9 cellular contexts compared by ENCODE assay signal in the genomic region with DNA sequence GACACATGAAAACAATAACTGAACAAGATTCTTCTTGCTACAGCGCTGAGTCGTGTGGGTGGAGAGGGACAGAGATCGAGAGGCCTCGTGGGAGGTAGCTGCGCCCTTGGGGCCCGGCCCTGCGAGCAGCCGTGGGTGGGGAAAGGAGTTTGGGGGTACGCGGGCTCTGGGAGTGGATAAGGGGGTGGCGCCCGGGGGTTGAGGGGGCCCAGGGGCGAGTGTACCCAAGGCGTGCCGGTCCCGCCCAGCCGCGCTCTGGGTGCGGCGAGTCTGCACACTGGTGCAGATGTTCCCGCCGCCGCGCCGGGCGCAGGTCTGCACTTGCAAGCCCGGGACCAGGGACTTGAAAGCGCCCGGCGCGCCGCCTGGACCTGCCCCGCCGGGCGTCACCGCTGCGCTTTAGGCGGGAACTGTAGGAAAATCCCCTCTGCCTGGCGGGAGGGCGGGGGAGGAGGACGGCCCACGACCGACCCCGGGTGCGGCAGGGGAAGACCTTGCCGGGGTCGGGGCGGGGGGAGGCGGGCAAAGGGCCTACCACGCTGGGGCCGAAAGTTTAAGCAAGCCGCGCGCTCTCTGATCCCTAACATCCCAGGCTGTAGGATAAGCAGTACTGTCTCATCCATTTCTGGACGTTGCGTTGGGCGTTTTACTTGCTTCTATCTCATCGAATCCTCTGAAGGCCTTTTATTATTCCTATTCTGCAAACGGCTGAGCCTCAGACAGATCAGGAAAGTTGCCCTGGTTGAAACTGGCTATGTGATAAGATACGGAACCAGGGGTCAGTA. TPM values are rescaled to one million over a fixed set of nuclear protein-coding genes. Genes with fewer than 3 reads are reported as not detected.
A peak's percentile ranks its signal among the peaks of the same experiment; 100 is the strongest.
DNase-seq lines count a peak whose midpoint lies in the region; ATAC-seq and TF ChIP-seq lines count a peak whose summit lies in the region.
"Had no signal": no experiment of that assay in that cellular context is flagged by ENCODE, and none has a peak within 500 bp of the region (broad histone marks: within the 10 kb centered on the region; RNA-seq: fewer than 3 reads in every experiment).

No MANE protein-coding gene starts in this region.

- peak overlapping the region; percentile 36 for H3K27ac Mint-ChIP-seq in T-helper 1 cell treated with Interleukin-12 subunit alpha and Interleukin-12 subunit beta and Interleukin-4 antibody, amounts not matched to agents 30 μg/mL and 1 μg/mL, for 36 hours
- no peak overlapping the region for H3K27ac Mint-ChIP-seq in effector memory CD8-positive, alpha-beta T cell

- H3K36me3 ChIP-seq in mucosa of stomach (ENCODE audit: control insufficient read depth, insufficient read depth, low read length) = no peaks in the 10 kb centered on the region
- no peaks in the 10 kb centered on the region for H3K36me3 ChIP-seq in upper lobe of right lung

- H3K4me1 ChIP-seq in mucosa of stomach (ENCODE audit: control insufficient read depth, insufficient read depth, low read length) = peaks cover 10% of the 10 kb centered on the region
- peaks cover 26% of the 10 kb centered on the region for H3K4me1 ChIP-seq in upper lobe of right lung

- DNase-seq in activated CD4-positive, CD25-positive, alpha-beta regulatory T cell treated with anti-CD3 and anti-CD28 coated beads, Interleukin-2, amount 50 U/mL, for 72 hours = peak; percentile 44
- DNase-seq in activated CD4-positive, CD25-positive, alpha-beta regulatory T cell (lab: John Stamatoyannopoulos, UW) = no peak
- DNase-seq in effector memory CD8-positive, alpha-beta T cell = peak in 2 of 3 experiments; percentile 9 to 14
- DNase-seq in upper lobe of right lung (peak; percentile 83), GF-D8 (lab: John Stamatoyannopoulos, UW) (no peak)
- DNase-seq: DND-41 had no signal

- intact Hi-C loops in upper lobe of right lung (cut with DNase I) = no loop called here

- H3K9ac ChIP-seq in mucosa of stomach (ENCODE audit: low read length) = no peak overlapping the region

- H3K9me3 ChIP-seq in mucosa of stomach (ENCODE audit: control insufficient read depth, low read length) = no peaks in the 10 kb centered on the region
- H3K9me3 ChIP-seq in upper lobe of right lung = no peaks in the 10 kb centered on the region

- no peak overlapping the region for H3K27ac ChIP-seq in upper lobe of right lung

- TF ChIP-seq CTCF in upper lobe of right lung (IDR thresholded peaks at IDR 0.05) = no peak

- peak; percentile 23 for ATAC-seq in effector memory CD8-positive, alpha-beta T cell (replicated peaks)
- ATAC-seq in upper lobe of right lung = peak; percentile 21
- no peak for ATAC-seq in GM18520 (IDR thresholded peaks at IDR 0.05; ENCODE audit: unreplicated experiment)

- peak overlapping the region; percentile 73 for H3K4me3 Mint-ChIP-seq in T-helper 1 cell treated with Interleukin-12 subunit alpha and Interleukin-12 subunit beta and Interleukin-4 antibody, amounts not matched to agents 30 μg/mL and 1 μg/mL, for 36 hours
- peak overlapping the region; percentile 67 to 72 for H3K4me3 Mint-ChIP-seq in effector memory CD8-positive, alpha-beta T cell

- H3K9me3 Mint-ChIP-seq in T-helper 1 cell treated with Interleukin-12 subunit alpha and Interleukin-12 subunit beta and Interleukin-4 antibody, amounts not matched to agents 30 μg/mL and 1 μg/mL, for 36 hours = no peaks in the 10 kb centered on the region
- H3K9me3 Mint-ChIP-seq in effector memory CD8-positive, alpha-beta T cell = no peaks in the 10 kb centered on the region

- H3K27me3 ChIP-seq in mucosa of stomach (ENCODE audit: control insufficient read depth, insufficient read depth, low read length) (peaks cover 6% of the 10 kb centered on the region), upper lobe of right lung (no peaks in the 10 kb centered on the region)

- peaks cover 13% of the 10 kb centered on the region for H3K4me1 Mint-ChIP-seq in T-helper 1 cell treated with Interleukin-12 subunit alpha and Interleukin-12 subunit beta and Interleukin-4 antibody, amounts not matched to agents 30 μg/mL and 1 μg/mL, for 36 hours (ENCODE audit: low read depth)
- H3K4me1 Mint-ChIP-seq in effector memory CD8-positive, alpha-beta T cell (ENCODE audit: low read depth in 2 of 2) = peaks cover 20 to 24% of the 10 kb centered on the region in 2 donors

- H3K36me3 Mint-ChIP-seq in T-helper 1 cell treated with Interleukin-12 subunit alpha and Interleukin-12 subunit beta and Interleukin-4 antibody, amounts not matched to agents 30 μg/mL and 1 μg/mL, for 36 hours (ENCODE audit: low read depth) = peaks cover 2% of the 10 kb centered on the region
- H3K36me3 Mint-ChIP-seq in effector memory CD8-positive, alpha-beta T cell (ENCODE audit: insufficient read depth) = peaks cover 3% of the 10 kb centered on the region

- H3K4me3 ChIP-seq in mucosa of stomach (ENCODE audit: low read length) (peak overlapping the region; percentile 27), upper lobe of right lung (peak overlapping the region; percentile 53)

- H3K27me3 Mint-ChIP-seq in T-helper 1 cell treated with Interleukin-12 subunit alpha and Interleukin-12 subunit beta and Interleukin-4 antibody, amounts not matched to agents 30 μg/mL and 1 μg/mL, for 36 hours (ENCODE audit: low read depth) = peaks cover 74% of the 10 kb centered on the region
- peaks cover 42 to 56% of the 10 kb centered on the region in 2 donors for H3K27me3 Mint-ChIP-seq in effector memory CD8-positive, alpha-beta T cell

RNA-seq across cellular contexts. Expression of a gene that starts 1.4 kb away (rescaled TPM):
- total RNA-seq in upper lobe of right lung = 23.3 TPM

RNA-seq across cellular contexts. Expression of a gene that starts 9.8 kb away (rescaled TPM):
- total RNA-seq in upper lobe of right lung = not detected

Comparison
In these comparisons a context has a peak if more than half of its experiments do, and no peak if none do; other contexts are left out.
1. DNase-seq: peak in activated CD4-positive, CD25-positive, alpha-beta regulatory T cell treated with anti-CD3 and anti-CD28 coated beads, Interleukin-2, amount 50 U/mL, for 72 hours (single experiment), effector memory CD8-positive, alpha-beta T cell (2 of 3) and upper lobe of right lung (single experiment); none in activated CD4-positive, CD25-positive, alpha-beta regulatory T cell (0 of 4) and GF-D8 (single experiment).